ENCODE assay signal across 8 cellular contexts in the genomic region with DNA sequence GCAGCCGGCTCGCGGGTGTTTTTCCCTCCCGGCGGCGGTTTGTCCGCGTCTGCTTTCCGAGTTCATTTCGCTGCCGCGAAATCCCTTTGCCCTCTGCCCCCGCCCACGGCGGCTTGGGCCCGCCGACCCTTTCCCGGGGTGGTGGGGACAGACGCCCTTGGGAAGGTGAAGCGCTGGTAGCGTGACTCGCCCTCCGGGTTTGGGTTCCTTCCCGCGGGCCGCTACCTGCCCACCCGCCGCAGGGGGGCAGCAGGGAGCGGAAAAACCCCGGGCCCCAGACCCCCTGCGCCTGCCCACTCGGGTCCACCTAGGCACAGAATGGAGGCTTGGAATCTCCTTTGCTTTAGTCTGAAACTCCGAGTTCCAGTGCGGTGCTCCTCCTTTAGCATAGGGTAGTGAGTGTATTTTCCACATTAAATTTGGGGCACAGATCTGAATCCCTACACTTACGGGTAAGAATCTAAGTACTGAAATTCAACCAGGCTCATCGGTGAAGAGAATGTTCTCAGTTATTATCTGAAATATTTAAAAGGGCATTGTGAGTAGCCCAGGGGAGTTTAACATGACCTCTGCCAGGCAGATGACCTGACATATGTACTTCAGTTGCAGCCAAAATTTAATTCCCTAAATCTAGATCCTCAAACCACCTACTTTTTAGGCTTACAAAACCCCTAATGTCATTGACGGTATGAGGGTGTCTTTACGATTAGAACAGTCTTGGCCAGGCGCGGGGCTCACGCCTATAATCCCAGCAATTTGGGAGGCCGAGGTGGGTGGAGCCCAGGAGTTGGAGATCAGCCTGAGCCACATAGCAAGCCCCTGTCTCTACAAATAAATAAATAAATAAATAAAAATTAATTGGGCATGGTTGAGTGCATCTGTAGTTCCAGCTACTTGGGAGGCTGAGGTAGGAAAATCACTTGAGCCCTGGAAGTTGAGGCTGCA. TPM values are rescaled to one million over a fixed set of nuclear protein-coding genes. Genes with fewer than 3 reads are reported as not detected.
DNase-seq lines count a peak whose midpoint lies in the region; ATAC-seq and TF ChIP-seq lines count a peak whose summit lies in the region.

No MANE protein-coding gene starts in this region.

- BruUV-seq in PC-3 (replicated peaks; lab: Mats Ljungman, UMichigan) = TSS peak; percentile 58

- peak; percentile 50 to 67 (median 62) for DNase-seq in CD4-positive, CD25-positive, alpha-beta regulatory T cell
- DNase-seq in PC-3 = peak; percentile 70
- DNase-seq in activated T-cell treated with anti-CD3 and anti-CD28 coated beads, Interleukin-2, amount 50 U/mL, for 48 hours = peak; percentile 85 to 87
- peak; percentile 41 for DNase-seq in fibroblast of pulmonary artery (ENCODE audit: low read depth)
- DNase-seq in superior temporal gyrus (ENCODE audit: extremely low spot score) = peak; percentile 13

- H3K4me1 Mint-ChIP-seq in CD4-positive, CD25-positive, alpha-beta regulatory T cell = peaks cover 5 to 39% (median 20%) of the 10 kb centered on the region in 4 donors

- H3K9me3 ChIP-seq in CD4-positive, CD25-positive, alpha-beta regulatory T cell (ENCODE audit: control insufficient read depth in 2 of 2, low read length in 2 of 2) = no peaks in the 10 kb centered on the region
- H3K9me3 ChIP-seq in PC-3 (ENCODE audit: low read length) = no peaks in the 10 kb centered on the region
- no peaks in the 10 kb centered on the region for H3K9me3 ChIP-seq in neuron (ENCODE audit: low read length)

- ATAC-seq in CD4-positive, CD25-positive, alpha-beta regulatory T cell (ENCODE audit: low read depth in 2 of 2) = peak; percentile 56 to 57
- ATAC-seq in GM19372 (IDR thresholded peaks at IDR 0.05; ENCODE audit: low read depth, unreplicated experiment) = peak; percentile 44
- ATAC-seq in HG03520 (IDR thresholded peaks at IDR 0.05; ENCODE audit: unreplicated experiment) = peak; percentile 40
- ATAC-seq in PC-3 = peak; percentile 39

- peaks cover 23% of the 10 kb centered on the region for H3K36me3 Mint-ChIP-seq in CD4-positive, CD25-positive, alpha-beta regulatory T cell

- peak overlapping the region; percentile 83 for H3K27ac ChIP-seq in CD4-positive, CD25-positive, alpha-beta regulatory T cell (ENCODE audit: insufficient read depth, low read length, poor library complexity, severe bottlenecking)
- peak overlapping the region; percentile 72 for H3K27ac ChIP-seq in PC-3 (ENCODE audit: low read length)

- CTCF ChIA-PET in PC-3 (lab: Charles Lee) = no interaction called here

- POLR2A ChIA-PET in PC-3 (lab: Charles Lee; ENCODE audit: unreplicated experiment) = no interaction called here

- peak overlapping the region; percentile 97 for H3K9ac ChIP-seq in PC-3 (ENCODE audit: low read length)

- H3F3A ChIP-seq in PC-3 (ENCODE audit: low read length, unreplicated experiment) = peaks cover 4% of the 10 kb centered on the region

- peaks cover 7% of the 10 kb centered on the region for H3K4me1 ChIP-seq in CD4-positive, CD25-positive, alpha-beta regulatory T cell (ENCODE audit: control insufficient read depth, insufficient read depth, low read length, poor library complexity, severe bottlenecking)
- H3K4me1 ChIP-seq in PC-3 (ENCODE audit: insufficient read depth, low read length) = peaks cover 21% of the 10 kb centered on the region
- peaks cover 8% of the 10 kb centered on the region for H3K4me1 ChIP-seq in neuron (ENCODE audit: insufficient read depth, low read length)

- H3K9me2 ChIP-seq in PC-3 (replicated peaks; ENCODE audit: low read length) = no peaks in the 10 kb centered on the region

- peak overlapping the region; percentile 67 for H3K4me3 ChIP-seq in CD4-positive, CD25-positive, alpha-beta regulatory T cell (ENCODE audit: low read depth, low read length)
- H3K4me3 ChIP-seq in PC-3 (ENCODE audit: low read length) (peak overlapping the region; percentile 81), fibroblast of pulmonary artery (replicated peaks; ENCODE audit: low read depth, low read length) (peak overlapping the region; percentile 86), neuron (ENCODE audit: low read length) (peak overlapping the region; percentile 57)

- TF ChIP-seq CTCF in PC-3 (conservative IDR thresholded peaks at IDR 0.05; ENCODE audit: low read depth, low read length) = peak; percentile 91
- peak; percentile 66 for TF ChIP-seq CTCF in fibroblast of pulmonary artery (IDR thresholded peaks at IDR 0.05; ENCODE audit: low read length, missing control alignments)

- peaks cover 15% of the 10 kb centered on the region for H3K36me3 ChIP-seq in CD4-positive, CD25-positive, alpha-beta regulatory T cell (ENCODE audit: control insufficient read depth, insufficient read depth, low read length)
- peaks cover 52% of the 10 kb centered on the region for H3K36me3 ChIP-seq in PC-3 (ENCODE audit: low read depth, low read length)
- H3K36me3 ChIP-seq in neuron (ENCODE audit: insufficient read depth, low read length) = peaks cover 43% of the 10 kb centered on the region

- H3K27me3 ChIP-seq in CD4-positive, CD25-positive, alpha-beta regulatory T cell (ENCODE audit: control insufficient read depth, insufficient read depth, low read length) = no peaks in the 10 kb centered on the region
- no peaks in the 10 kb centered on the region for H3K27me3 ChIP-seq in PC-3 (ENCODE audit: low read length)
- H3K27me3 ChIP-seq in neuron (ENCODE audit: insufficient read depth, low read length) = no peaks in the 10 kb centered on the region

- H3K79me2 ChIP-seq in PC-3 (ENCODE audit: low read length) = peaks cover 37% of the 10 kb centered on the region

- intact Hi-C loops in PC-3 (cut with micrococcal nuclease) = loop anchor here (1.0 to 5.0 kb wide), 2 partner anchors 46 to 95 kb away; partner anchors contain the start of genes MBTD1 and UTP18

- peaks cover 26% of the 10 kb centered on the region for H4K20me1 ChIP-seq in PC-3 (ENCODE audit: low read length)

- H3K27ac Mint-ChIP-seq in CD4-positive, CD25-positive, alpha-beta regulatory T cell = peak overlapping the region; percentile 67 to 79 (median 69)

- H2AFZ ChIP-seq in PC-3 (ENCODE audit: low read length) (peak overlapping the region; percentile 51), neuron (ENCODE audit: low read depth, low read length) (peak overlapping the region; percentile 78)

- H3K27me3 Mint-ChIP-seq in CD4-positive, CD25-positive, alpha-beta regulatory T cell = no peaks in the 10 kb centered on the region

- peak overlapping the region; percentile 74 to 89 (median 84) for H3K4me3 Mint-ChIP-seq in CD4-positive, CD25-positive, alpha-beta regulatory T cell

- no peaks in the 10 kb centered on the region for H3K9me3 Mint-ChIP-seq in CD4-positive, CD25-positive, alpha-beta regulatory T cell

- peak overlapping the region; percentile 94 for H3K4me2 ChIP-seq in PC-3 (ENCODE audit: low read length)

RNA-seq across cellular contexts. Expression of gene NME2, which starts 1.0 kb away (rescaled TPM):
- 167 TPM for total RNA-seq in CD4-positive, CD25-positive, alpha-beta regulatory T cell
- polyA plus RNA-seq in CD4-positive, CD25-positive, alpha-beta regulatory T cell = 100 to 1,000 TPM; 304 to 341 (median 328) TPM
- 1,420 and 1,558 TPM in 2 replicates for total RNA-seq in PC-3 (2014; rRNA removed)

RNA-seq across cellular contexts. Expression of gene NME1, which starts 13.9 kb away (rescaled TPM):
- 14.1 TPM for total RNA-seq in CD4-positive, CD25-positive, alpha-beta regulatory T cell
- 10 to 100 TPM; 46.3 to 72.3 (median 55.0) TPM for polyA plus RNA-seq in CD4-positive, CD25-positive, alpha-beta regulatory T cell
- 538 and 592 TPM in 2 replicates for total RNA-seq in PC-3 (2014; rRNA removed)

RNA-seq across cellular contexts. Expression of gene SPAG9, which starts 46.6 kb away (rescaled TPM):
- 98.4 TPM for total RNA-seq in CD4-positive, CD25-positive, alpha-beta regulatory T cell
- 1 to 10 TPM; 4.7 to 6.8 (median 5.8) TPM for polyA plus RNA-seq in CD4-positive, CD25-positive, alpha-beta regulatory T cell
- 90.5 and 98.1 TPM in 2 replicates for total RNA-seq in PC-3 (2014; rRNA removed)

Comparison
In these comparisons a context has a peak if more than half of its experiments do, and no peak if none do; other contexts are left out.
1. Peak in every context shown above with its lines: DNase-seq, ATAC-seq, H3K4me3 ChIP-seq and H3K27ac ChIP-seq.
2. DNase-seq: peak in every context shown above with its lines; median percentile 86 in activated T-cell treated with anti-CD3 and anti-CD28 coated beads, Interleukin-2, amount 50 U/mL, for 48 hours; 70 in PC-3; 62 in CD4-positive, CD25-positive, alpha-beta regulatory T cell; 41 in fibroblast of pulmonary artery; 13 in superior temporal gyrus.
3. RNA of gene NME1, which starts 13.9 kb away (total RNA-seq): 538 to 592 TPM in PC-3; 14.1 TPM in CD4-positive, CD25-positive, alpha-beta regulatory T cell (single experiment); every median in the first group is over 10 times any median in the second.